Comparison of ENCODE assay signal across 8 cellular contexts in genomic region chr2:21118302-21118920, GRCh38. TPM values are rescaled to one million over a fixed set of nuclear protein-coding genes. Genes with fewer than 3 reads are reported as not detected.
DNase-seq lines count a peak whose midpoint lies in the region; ATAC-seq and TF ChIP-seq lines count a peak whose summit lies in the region.

No MANE protein-coding gene starts in this region.

- no peaks in the 10 kb centered on the region for H3F3A ChIP-seq in PC-3 (ENCODE audit: low read length, unreplicated experiment)

- TF ChIP-seq POLR2A in esophagus squamous epithelium (IDR thresholded peaks at IDR 0.05), result no peak

- TF ChIP-seq CTCF in PC-3 (conservative IDR thresholded peaks at IDR 0.05; ENCODE audit: low read depth, low read length) (peak; percentile 66), esophagus squamous epithelium (IDR thresholded peaks at IDR 0.05) (peak in 5 of 6 experiments; percentile 13 to 54 (median 32))

- no peaks in the 10 kb centered on the region for H3K79me2 ChIP-seq in PC-3 (ENCODE audit: low read length)

- no peaks in the 10 kb centered on the region for H3K4me1 Mint-ChIP-seq in activated CD4-positive, alpha-beta T cell treated with anti-CD3 and anti-CD28 coated beads for 36 hours

- 38% methylated on average over 3 of the region's 3 CpGs for whole genome bisulfite sequencing in esophagus squamous epithelium, 2 donors

- POLR2A ChIA-PET in activated CD4-positive, alpha-beta T cell treated with anti-CD3 and anti-CD28 coated beads for 36 hours (lab: Charles Lee), result no interaction called here
- POLR2A ChIA-PET in PC-3 (lab: Charles Lee; ENCODE audit: unreplicated experiment), result no interaction called here

- no TSS peak for BruUV-seq in PC-3 (replicated peaks; lab: Mats Ljungman, UMichigan)

- no peak overlapping the region for H2AFZ ChIP-seq in PC-3 (ENCODE audit: low read length)

- no peak overlapping the region for H3K4me2 ChIP-seq in PC-3 (ENCODE audit: low read length)

- intact Hi-C loops in activated CD4-positive, alpha-beta T cell treated with anti-CD3 and anti-CD28 coated beads for 36 hours (cut with DNase I, micrococcal nuclease), result loop anchor here (1.0 to 5.0 kb wide), 3 partner anchors 75 to 457 kb away; no protein-coding TSS in a partner anchor
- intact Hi-C loops in PC-3 (cut with micrococcal nuclease) (loop anchor here (1.0 to 2.0 kb wide), 2 partner anchors 76 to 458 kb away; no protein-coding TSS in a partner anchor), esophagus squamous epithelium (cut with DNase I) (no loop called here)

- H3K9me3 ChIP-seq in PC-3 (ENCODE audit: low read length) (no peaks in the 10 kb centered on the region), esophagus squamous epithelium (no peaks in the 10 kb centered on the region)

- no peak for ATAC-seq in activated CD4-positive, alpha-beta T cell treated with anti-CD3 and anti-CD28 coated beads for 36 hours
- ATAC-seq in HG03342 (IDR thresholded peaks at IDR 0.05; ENCODE audit: unreplicated experiment) (peak; percentile 67), PC-3 (no peak), GM21717 (IDR thresholded peaks at IDR 0.05; ENCODE audit: unreplicated experiment) (no peak)

- H3K27me3 ChIP-seq in PC-3 (ENCODE audit: low read length), result no peaks in the 10 kb centered on the region
- H3K27me3 ChIP-seq in esophagus squamous epithelium, result peaks cover 0 to 4% (median 0%) of the 10 kb centered on the region in 4 donors

- H3K27me3 Mint-ChIP-seq in activated CD4-positive, alpha-beta T cell treated with anti-CD3 and anti-CD28 coated beads for 36 hours, result peaks cover 5% of the 10 kb centered on the region

- H3K27ac ChIP-seq in PC-3 (ENCODE audit: low read length) (no peak overlapping the region), esophagus squamous epithelium (no peak overlapping the region)

- no peak overlapping the region for H3K4me3 Mint-ChIP-seq in activated CD4-positive, alpha-beta T cell treated with anti-CD3 and anti-CD28 coated beads for 36 hours

- H3K4me1 ChIP-seq in PC-3 (ENCODE audit: insufficient read depth, low read length), result no peaks in the 10 kb centered on the region
- H3K4me1 ChIP-seq in esophagus squamous epithelium, result no peaks in the 10 kb centered on the region

- H3K36me3 ChIP-seq in PC-3 (ENCODE audit: low read depth, low read length) (no peaks in the 10 kb centered on the region), esophagus squamous epithelium (no peaks in the 10 kb centered on the region)

- no peak overlapping the region for H3K27ac Mint-ChIP-seq in activated CD4-positive, alpha-beta T cell treated with anti-CD3 and anti-CD28 coated beads for 36 hours

- H3K9ac ChIP-seq in PC-3 (ENCODE audit: low read length), result no peak overlapping the region

- no peaks in the 10 kb centered on the region for H3K9me3 Mint-ChIP-seq in activated CD4-positive, alpha-beta T cell treated with anti-CD3 and anti-CD28 coated beads for 36 hours (ENCODE audit: low read depth)

- CTCF ChIA-PET in activated CD4-positive, alpha-beta T cell treated with anti-CD3 and anti-CD28 coated beads for 36 hours (lab: Charles Lee), result interaction anchor here (1.0 kb wide), 1 partner anchor 58 kb away, joined by 3 read pairs; no protein-coding TSS in a partner anchor
- CTCF ChIA-PET in PC-3 (lab: Charles Lee), result no interaction called here

- no peaks in the 10 kb centered on the region for H4K20me1 ChIP-seq in PC-3 (ENCODE audit: low read length)

- peak; percentile 39 for DNase-seq in activated CD4-positive, alpha-beta T cell treated with anti-CD3 and anti-CD28 coated beads for 36 hours
- DNase-seq in activated CD4-positive, alpha-beta T cell treated with anti-CD3 and anti-CD28 coated beads for 1 hour, result no peak
- DNase-seq in PC-3 (peak; percentile 34), esophagus squamous epithelium (lab: John Stamatoyannopoulos, UW) (no peak), occipital lobe (lab: John Stamatoyannopoulos, UW) (peak; percentile 3), UCSD-AML1 (lab: John Stamatoyannopoulos, UW; ENCODE audit: unreplicated experiment) (no peak)

- H3K9me2 ChIP-seq in PC-3 (replicated peaks; ENCODE audit: low read length), result no peaks in the 10 kb centered on the region

- H3K4me3 ChIP-seq in PC-3 (ENCODE audit: low read length) (no peak overlapping the region), esophagus squamous epithelium (no peak overlapping the region)

- H3K36me3 Mint-ChIP-seq in activated CD4-positive, alpha-beta T cell treated with anti-CD3 and anti-CD28 coated beads for 36 hours (ENCODE audit: low read depth), result no peaks in the 10 kb centered on the region

RNA-seq across cellular contexts. Expression of gene TDRD15, which starts 5.4 kb away (rescaled TPM):
- total RNA-seq in activated CD4-positive, alpha-beta T cell treated with anti-CD3 and anti-CD28 coated beads for 36 hours, result not detected
- total RNA-seq in PC-3 (2014; rRNA removed) (not detected in 2 replicates), esophagus squamous epithelium (under 1 TPM in 1 of 4 donors, not detected in 3; 0.34 TPM), occipital lobe (3.0 TPM)

Comparison
In these comparisons a context has a peak if more than half of its experiments do, and no peak if none do; other contexts are left out.
1. DNase-seq: peak in activated CD4-positive, alpha-beta T cell treated with anti-CD3 and anti-CD28 coated beads for 36 hours (single experiment), PC-3 (single experiment) and occipital lobe (single experiment); none in activated CD4-positive, alpha-beta T cell treated with anti-CD3 and anti-CD28 coated beads for 1 hour (single experiment), esophagus squamous epithelium (single experiment) and UCSD-AML1 (single experiment).